9 cellular contexts compared by ENCODE assay signal in the genomic region with DNA sequence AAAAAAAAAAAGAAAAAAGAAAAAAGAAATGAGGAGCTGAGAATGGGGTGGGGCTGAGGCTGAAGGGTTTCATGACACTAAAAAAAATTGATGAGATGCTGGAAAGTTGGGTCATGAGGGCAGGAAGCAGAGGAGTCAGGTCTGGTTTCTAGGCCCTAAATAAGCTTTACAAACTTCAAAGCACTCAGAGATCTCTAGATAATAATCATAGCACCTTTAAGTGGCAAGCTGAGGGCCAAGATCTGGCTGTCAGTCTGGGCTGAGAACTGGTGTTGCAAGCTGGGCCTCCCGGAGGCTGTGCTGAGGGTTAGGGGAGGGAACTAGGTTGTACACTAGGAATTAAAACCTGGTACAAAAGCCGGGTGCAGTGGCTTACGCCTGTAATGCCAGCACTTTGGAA. TPM values are rescaled to one million over a fixed set of nuclear protein-coding genes. Genes with fewer than 3 reads are reported as not detected.
DNase-seq lines count a peak whose midpoint lies in the region; ATAC-seq and TF ChIP-seq lines count a peak whose summit lies in the region.
"Had no signal": no experiment of that assay in that cellular context is flagged by ENCODE, and none has a peak within 500 bp of the region (broad histone marks: within the 10 kb centered on the region; RNA-seq: fewer than 3 reads in every experiment).

No MANE protein-coding gene starts in this region.

- peak overlapping the region; percentile 94 to 98 (median 96) for H3K27ac Mint-ChIP-seq in CD4-positive, alpha-beta memory T cell

- POLR2A ChIA-PET in CD4-positive, alpha-beta memory T cell (lab: Charles Lee; ENCODE audit: partially characterized antibody), result interaction anchor here (0.5 to 13.9 kb wide), 24 partner anchors 10 to 366 kb away, joined by 3 to 457 read pairs (median 4); partner anchors contain the start of genes DCTPP1, FBRS, ITGAL and PHKG2
- POLR2A ChIA-PET in HEK293T (lab: Yijun Ruan, JAX), result interaction anchor here (1.1 to 4.0 kb wide), 3 partner anchors 16 to 27 kb away, joined by 4 to 15 read pairs (median 7); partner anchors contain the start of gene ZNF688

- CTCF ChIA-PET in CD4-positive, alpha-beta memory T cell (lab: Charles Lee; ENCODE audit: partially characterized antibody), result interaction anchor here (0.7 to 6.8 kb wide), 8 partner anchors 8 to 122 kb away, joined by 3 to 56 read pairs (median 3); partner anchors contain the start of genes DCTPP1 and ZNF747
- CTCF ChIA-PET in HEK293T (lab: Yijun Ruan, JAX), result no interaction called here

- DNase-seq in CD4-positive, alpha-beta memory T cell, result peak; percentile 80 to 91 (median 88)
- DNase-seq in activated gamma-delta T cell treated with anti-CD3 and anti-CD28 coated beads, Interleukin-2, amount 50 U/mL, for 16 hours (ENCODE audit: low read depth), result peak; percentile 32
- DNase-seq in HEK293T (ENCODE audit: extremely low spot score) (no peak), NCI-H2107 treated with DMSO at 0.1 percent for 48 hours (lab: John Stamatoyannopoulos, UW; ENCODE audit: unreplicated experiment) (no peak), NCI-H146 (lab: John Stamatoyannopoulos, UW) (no peak), NCI-H2171 treated with DMSO at 0.1 percent for 48 hours (lab: John Stamatoyannopoulos, UW) (no peak)
- DNase-seq: cortex of kidney had no signal

- no peaks in the 10 kb centered on the region for H3K27me3 ChIP-seq in CD4-positive, alpha-beta memory T cell (ENCODE audit: insufficient read depth, low read length)
- no peaks in the 10 kb centered on the region for H3K27me3 ChIP-seq in parathyroid adenoma (ENCODE audit: control insufficient read depth, insufficient read depth, low read length)

- H3K79me2 ChIP-seq in parathyroid adenoma, result peaks cover 8% of the 10 kb centered on the region

- peak overlapping the region; percentile 76 to 85 (median 80) for H3K4me3 Mint-ChIP-seq in CD4-positive, alpha-beta memory T cell

- no peaks in the 10 kb centered on the region for H3K9me3 Mint-ChIP-seq in CD4-positive, alpha-beta memory T cell

- peak; percentile 91 to 93 for ATAC-seq in activated CD4-positive, CD25-positive, alpha-beta regulatory T cell treated with anti-CD3 and anti-CD28 coated beads, Interleukin-2, amount 50 U/mL, for 24 hours

- H3K9ac ChIP-seq in parathyroid adenoma, result no peak overlapping the region

- peaks cover 22% of the 10 kb centered on the region for H3K36me3 ChIP-seq in CD4-positive, alpha-beta memory T cell (ENCODE audit: insufficient read depth, low read length)
- no peaks in the 10 kb centered on the region for H3K36me3 ChIP-seq in parathyroid adenoma (ENCODE audit: control insufficient read depth, insufficient read depth, low read length)

- TF ChIP-seq CTCF in parathyroid adenoma (IDR thresholded peaks at IDR 0.05), result no peak

- H3K36me3 Mint-ChIP-seq in CD4-positive, alpha-beta memory T cell, result peaks cover 20 to 22% of the 10 kb centered on the region in 2 donors

- peaks cover 32 to 63% (median 49%) of the 10 kb centered on the region in 4 donors for H3K4me1 Mint-ChIP-seq in CD4-positive, alpha-beta memory T cell

- H3K4me1 ChIP-seq in CD4-positive, alpha-beta memory T cell (ENCODE audit: insufficient read depth, low read length), result peaks cover 66% of the 10 kb centered on the region
- H3K4me1 ChIP-seq in parathyroid adenoma, result peaks cover 3% of the 10 kb centered on the region

- intact Hi-C loops in CD4-positive, alpha-beta memory T cell (cut with micrococcal nuclease), result loop anchor here (2.0 kb wide), 2 partner anchors 19 to 35 kb away; partner anchors contain the start of gene ZNF688

- H3K27ac ChIP-seq in CD4-positive, alpha-beta memory T cell (ENCODE audit: low read depth, low read length), result peak overlapping the region; percentile 60
- peak overlapping the region; percentile 40 for H3K27ac ChIP-seq in parathyroid adenoma

- H3K4me2 ChIP-seq in parathyroid adenoma (ENCODE audit: low read length), result no peak overlapping the region

- no peak overlapping the region for H2AFZ ChIP-seq in parathyroid adenoma

- peak overlapping the region in 1 of 2 donors; percentile 13 for H3K4me3 ChIP-seq in CD4-positive, alpha-beta memory T cell (ENCODE audit: low read length in 2 of 2)
- H3K4me3 ChIP-seq in parathyroid adenoma (ENCODE audit: low read depth, low read length), result no peak overlapping the region

- no peaks in the 10 kb centered on the region for H3K27me3 Mint-ChIP-seq in CD4-positive, alpha-beta memory T cell

- no peaks in the 10 kb centered on the region for H3K9me3 ChIP-seq in CD4-positive, alpha-beta memory T cell (ENCODE audit: control insufficient read depth in 1 of 2, low read length in 2 of 2)
- H3K9me3 ChIP-seq in parathyroid adenoma (ENCODE audit: control insufficient read depth, low read length), result no peaks in the 10 kb centered on the region

TF ChIP-seq in HEK293T, 16 proteins besides CTCF, POLR2A, EP300 and RAD21:
- TF ChIP-seq FOXK2 (IDR thresholded peaks at IDR 0.05) (no peak), FOXA1 (IDR thresholded peaks at IDR 0.05) (no peak), SP1 (IDR thresholded peaks at IDR 0.05) (no peak), FOXM1 (IDR thresholded peaks at IDR 0.05; ENCODE audit: borderline replicate concordance) (no peak), CTBP1 (IDR thresholded peaks at IDR 0.05; ENCODE audit: borderline replicate concordance) (no peak), ARNT (IDR thresholded peaks at IDR 0.05) (no peak), NFRKB (IDR thresholded peaks at IDR 0.05) (no peak), TARDBP (IDR thresholded peaks at IDR 0.05) (no peak), ELF4 (IDR thresholded peaks at IDR 0.05) (no peak), HDGF (IDR thresholded peaks at IDR 0.05; ENCODE audit: borderline replicate concordance) (no peak), L3MBTL2 (conservative IDR thresholded peaks at IDR 0.05) (no peak), LEF1 (IDR thresholded peaks at IDR 0.05; ENCODE audit: borderline replicate concordance) (no peak), ZNF384 (IDR thresholded peaks at IDR 0.05) (no peak), SUZ12 (IDR thresholded peaks at IDR 0.05) (no peak), BHLHE40 (IDR thresholded peaks at IDR 0.05; ENCODE audit: borderline replicate concordance) (no peak)
- TF ChIP-seq, protein P1, sequence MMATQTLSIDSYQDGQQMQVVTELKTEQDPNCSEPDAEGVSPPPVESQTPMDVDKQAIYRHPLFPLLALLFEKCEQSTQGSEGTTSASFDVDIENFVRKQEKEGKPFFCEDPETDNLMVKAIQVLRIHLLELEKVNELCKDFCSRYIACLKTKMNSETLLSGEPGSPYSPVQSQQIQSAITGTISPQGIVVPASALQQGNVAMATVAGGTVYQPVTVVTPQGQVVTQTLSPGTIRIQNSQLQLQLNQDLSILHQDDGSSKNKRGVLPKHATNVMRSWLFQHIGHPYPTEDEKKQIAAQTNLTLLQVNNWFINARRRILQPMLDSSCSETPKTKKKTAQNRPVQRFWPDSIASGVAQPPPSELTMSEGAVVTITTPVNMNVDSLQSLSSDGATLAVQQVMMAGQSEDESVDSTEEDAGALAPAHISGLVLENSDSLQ (IDR thresholded peaks at IDR 0.05), result no peak

RNA-seq across cellular contexts. Expression of gene ZNF764, which starts 6.4 kb away (rescaled TPM):
- total RNA-seq in CD4-positive, alpha-beta memory T cell, result 10 to 100 TPM; 28.9 to 29.3 TPM
- polyA plus RNA-seq in CD4-positive, alpha-beta memory T cell, result 1 to 10 TPM; 4.2 to 8.8 TPM

RNA-seq across cellular contexts. Expression of gene ZNF747, which starts 17.1 kb away (rescaled TPM):
- 10 to 100 TPM; 15.7 to 17.8 TPM for total RNA-seq in CD4-positive, alpha-beta memory T cell
- 1 to 10 TPM; 7.8 to 8.8 TPM for polyA plus RNA-seq in CD4-positive, alpha-beta memory T cell

RNA-seq across cellular contexts. Expression of gene ZNF688, which starts 19.7 kb away (rescaled TPM):
- 10 to 100 TPM; 21.4 to 22.7 TPM for total RNA-seq in CD4-positive, alpha-beta memory T cell
- 10 to 100 TPM; 31.7 to 33.8 TPM for polyA plus RNA-seq in CD4-positive, alpha-beta memory T cell

RNA-seq across cellular contexts. Expression of gene ZNF768, which starts 25.4 kb away (rescaled TPM):
- 1 to 10 TPM; 5.8 to 6.1 TPM for total RNA-seq in CD4-positive, alpha-beta memory T cell
- polyA plus RNA-seq in CD4-positive, alpha-beta memory T cell, result 1 to 10 TPM in 1 of 2 donors, under 1 TPM in 1; 0.69 to 1.7 TPM

RNA-seq across cellular contexts. Expression of gene ZNF785, which starts 33.7 kb away (rescaled TPM):
- 10 to 100 TPM; 33.4 to 34.2 TPM for total RNA-seq in CD4-positive, alpha-beta memory T cell
- polyA plus RNA-seq in CD4-positive, alpha-beta memory T cell, result 1 to 10 TPM; 1.7 to 3.4 TPM

Comparison
In these comparisons a context has a peak if more than half of its experiments do, and no peak if none do; other contexts are left out.
1. DNase-seq: peak in CD4-positive, alpha-beta memory T cell (5 of 5) and activated gamma-delta T cell treated with anti-CD3 and anti-CD28 coated beads, Interleukin-2, amount 50 U/mL, for 16 hours (single experiment); none in HEK293T (single experiment), NCI-H2107 treated with DMSO at 0.1 percent for 48 hours (single experiment), NCI-H146 (single experiment) and NCI-H2171 treated with DMSO at 0.1 percent for 48 hours (single experiment).